ENCODE assay signal across 11 cellular contexts in the genomic region with DNA sequence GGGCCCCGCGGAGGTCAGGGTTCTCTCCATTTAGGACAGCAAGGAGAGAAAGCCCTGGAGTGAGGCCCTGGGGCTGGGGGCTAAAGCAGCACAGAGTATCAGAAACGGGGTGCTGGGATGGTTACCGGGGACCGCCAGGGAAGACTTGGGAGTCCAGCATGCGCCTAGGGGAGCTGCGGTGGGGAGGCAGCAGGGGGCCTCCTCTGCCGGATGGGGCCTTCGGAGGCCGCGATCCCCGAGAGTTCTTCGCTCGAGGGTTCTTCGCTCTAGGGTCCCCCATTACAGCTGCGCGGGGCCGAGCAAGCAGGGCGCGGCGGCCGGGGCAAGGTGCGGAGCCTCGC. TPM values are rescaled to one million over a fixed set of nuclear protein-coding genes. Genes with fewer than 3 reads are reported as not detected.
DNase-seq lines count a peak whose midpoint lies in the region; ATAC-seq, FAIRE-seq and TF ChIP-seq lines count a peak whose summit lies in the region.
"Had no signal": no experiment of that assay in that cellular context is flagged by ENCODE, and none has a peak within 500 bp of the region (broad histone marks: within the 10 kb centered on the region; RNA-seq: fewer than 3 reads in every experiment).

No MANE protein-coding gene starts in this region.

- H3K9me2 ChIP-seq in Karpas-422 (replicated peaks; ENCODE audit: insufficient read depth, low read length) = no peaks in the 10 kb centered on the region

- no peaks in the 10 kb centered on the region for H3K9me3 Mint-ChIP-seq in naive thymus-derived CD4-positive, alpha-beta T cell

- H3K4me3 Mint-ChIP-seq in naive thymus-derived CD4-positive, alpha-beta T cell = peak overlapping the region; percentile 48 to 92 (median 77)

- TF ChIP-seq RAD21 in A549 (conservative IDR thresholded peaks at IDR 0.05 in 1 of 2, IDR thresholded peaks at IDR 0.05 in 1 of 2) = no peak

- FAIRE-seq in A549 (lab: Jason Lieb, UNC) = no peak

- no peak overlapping the region for H2AFZ ChIP-seq in Karpas-422 (ENCODE audit: low read length)

- ATAC-seq in A549 (peak in 1 of 2 experiments; percentile 8; a peak in 2 of 6 replicates), GM21825 (IDR thresholded peaks at IDR 0.05; ENCODE audit: unreplicated experiment) (no peak)
- peak; percentile 24 for ATAC-seq in naive thymus-derived CD4-positive, alpha-beta T cell

- intact Hi-C loops in naive thymus-derived CD4-positive, alpha-beta T cell (cut with micrococcal nuclease) = loop anchor here (1.0 to 10.0 kb wide), 3 partner anchors 90 to 380 kb away; a partner anchor contains a TSS

- H3K27me3 ChIP-seq in naive thymus-derived CD4-positive, alpha-beta T cell (ENCODE audit: control insufficient read depth in 2 of 2, insufficient read depth in 2 of 2, low read length in 2 of 2) = no peaks in the 10 kb centered on the region
- H3K27me3 ChIP-seq in Karpas-422 (ENCODE audit: low read length) = no peaks in the 10 kb centered on the region

- no peak for TF ChIP-seq EP300 in A549 (IDR thresholded peaks at IDR 0.05)

- H3K4me3 ChIP-seq in A549 (peak overlapping the region; percentile 87), HFF-Myc (replicated peaks; ENCODE audit: low read depth, low read length) (peak overlapping the region; percentile 76), Karpas-422 (ENCODE audit: low read length) (no peak overlapping the region)
- H3K4me3 ChIP-seq in naive thymus-derived CD4-positive, alpha-beta T cell (ENCODE audit: low read length) = peak overlapping the region; percentile 48

- H3K4me2 ChIP-seq in A549 (peak overlapping the region; percentile 99), Karpas-422 (ENCODE audit: low read depth, low read length, poor library complexity, severe bottlenecking) (no peak overlapping the region)

- TF ChIP-seq POLR2A in A549 (IDR thresholded peaks at IDR 0.05; ENCODE audit: low read length) = no peak

- H4K20me1 ChIP-seq in Karpas-422 (ENCODE audit: insufficient read depth, low read depth, low read length) = no peaks in the 10 kb centered on the region

- peaks cover 0 to 5% (median 0%) of the 10 kb centered on the region in 3 experiments for H3K36me3 ChIP-seq in naive thymus-derived CD4-positive, alpha-beta T cell (ENCODE audit: control insufficient read depth in 2 of 3, insufficient read depth in 3 of 3, low read length in 3 of 3)
- H3K36me3 ChIP-seq in Karpas-422 (ENCODE audit: insufficient read depth, low read length) = no peaks in the 10 kb centered on the region
- H3K36me3 ChIP-seq: neutrophil had no signal

- peak overlapping the region in 8 of 9 donors; percentile 23 to 81 (median 72) for H3K27ac Mint-ChIP-seq in naive thymus-derived CD4-positive, alpha-beta T cell

- CTCF ChIA-PET in A549 (lab: Yijun Ruan, JAX) = interaction anchor here (1.1 to 1.4 kb wide), 3 partner anchors 105 to 203 kb away, joined by 3 to 5 read pairs (median 4); no protein-coding TSS in a partner anchor
- CTCF ChIA-PET in naive thymus-derived CD4-positive, alpha-beta T cell (lab: Charles Lee) = interaction anchor here (0.6 to 1.0 kb wide), 2 partner anchors 12 to 32 kb away, joined by 3 to 4 read pairs; no protein-coding TSS in a partner anchor

- H3K36me3 Mint-ChIP-seq in naive thymus-derived CD4-positive, alpha-beta T cell = peaks cover 0 to 4% (median 0%) of the 10 kb centered on the region in 5 donors

- POLR2A ChIA-PET in A549 (lab: Yijun Ruan, JAX) = no interaction called here
- POLR2A ChIA-PET in naive thymus-derived CD4-positive, alpha-beta T cell (lab: Charles Lee) = interaction anchor here (0.8 to 4.2 kb wide), 9 partner anchors 13 to 89 kb away, joined by 3 to 21 read pairs (median 4); no protein-coding TSS in a partner anchor

- H3K4me1 ChIP-seq in A549 (peaks cover 8% of the 10 kb centered on the region; the same call in 2 of the 3 replicates), Karpas-422 (ENCODE audit: low read length) (no peaks in the 10 kb centered on the region)
- peaks cover 13 to 39% of the 10 kb centered on the region in 2 donors for H3K4me1 ChIP-seq in naive thymus-derived CD4-positive, alpha-beta T cell (ENCODE audit: control insufficient read depth in 2 of 2, insufficient read depth in 2 of 2, low read length in 2 of 2)

- 72% methylated on average over 24 of the region's 24 CpGs for WGBS in A549 (ENCODE audit: missing lambda C conversion rate)

- H3K27ac ChIP-seq in A549 (peak overlapping the region; percentile 92 to 93), cingulate gyrus (ENCODE audit: low read depth, low read length) (peak overlapping the region; percentile 47), Karpas-422 (ENCODE audit: low read length) (no peak overlapping the region)
- H3K27ac ChIP-seq in naive thymus-derived CD4-positive, alpha-beta T cell (ENCODE audit: low read depth, low read length) = peak overlapping the region; percentile 70
- H3K27ac ChIP-seq: neutrophil had no signal

- H3K27me3 Mint-ChIP-seq in naive thymus-derived CD4-positive, alpha-beta T cell = peaks cover 0 to 42% (median 0%) of the 10 kb centered on the region in 5 donors

- no peak overlapping the region for H3K9ac ChIP-seq in Karpas-422 (ENCODE audit: low read length)

- no peaks in the 10 kb centered on the region for H3K9me3 ChIP-seq in A549
- no peaks in the 10 kb centered on the region for H3K9me3 ChIP-seq in naive thymus-derived CD4-positive, alpha-beta T cell (ENCODE audit: control insufficient read depth in 2 of 3, low read length in 3 of 3)
- no peaks in the 10 kb centered on the region for H3K9me3 ChIP-seq in Karpas-422 (ENCODE audit: low read length)
- H3K9me3 ChIP-seq: neutrophil had no signal

- H3K4me1 Mint-ChIP-seq in naive thymus-derived CD4-positive, alpha-beta T cell = peaks cover 24 to 39% (median 33%) of the 10 kb centered on the region in 7 donors

- H3K79me2 ChIP-seq in Karpas-422 (ENCODE audit: low read length) = no peaks in the 10 kb centered on the region

- DNase-seq in A549 (ENCODE audit: low read depth in 1 of 2, low spot score in 1 of 2) (no peak), HFF-Myc (ENCODE audit: extremely low read depth, low read depth) (no peak), NCI-H1105 (lab: John Stamatoyannopoulos, UW) (no peak), Karpas-422 (no peak), amygdala (lab: John Stamatoyannopoulos, UW) (no peak)
- DNase-seq in naive thymus-derived CD4-positive, alpha-beta T cell = no peak
- DNase-seq: cerebellar nuclear complex had no signal

- TF ChIP-seq CTCF in A549 (IDR thresholded peaks at IDR 0.05) = no peak
- TF ChIP-seq CTCF in HFF-Myc (IDR thresholded peaks at IDR 0.05; ENCODE audit: low read depth, low read length, missing control alignments) = no peak

TF ChIP-seq in A549, 52 proteins besides CTCF, POLR2A, EP300 and RAD21:
- TF ChIP-seq, protein P1, sequence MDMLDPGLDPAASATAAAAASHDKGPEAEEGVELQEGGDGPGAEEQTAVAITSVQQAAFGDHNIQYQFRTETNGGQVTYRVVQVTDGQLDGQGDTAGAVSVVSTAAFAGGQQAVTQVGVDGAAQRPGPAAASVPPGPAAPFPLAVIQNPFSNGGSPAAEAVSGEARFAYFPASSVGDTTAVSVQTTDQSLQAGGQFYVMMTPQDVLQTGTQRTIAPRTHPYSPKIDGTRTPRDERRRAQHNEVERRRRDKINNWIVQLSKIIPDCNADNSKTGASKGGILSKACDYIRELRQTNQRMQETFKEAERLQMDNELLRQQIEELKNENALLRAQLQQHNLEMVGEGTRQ (IDR thresholded peaks at IDR 0.05) = no peak
- TF ChIP-seq RCOR1 (IDR thresholded peaks at IDR 0.05; ENCODE audit: low read depth, low read length) (no peak), KDM1A (IDR thresholded peaks at IDR 0.05; ENCODE audit: low read depth) (no peak), GATA3 (IDR thresholded peaks at IDR 0.05; ENCODE audit: borderline replicate concordance) (no peak), EHMT2 (IDR thresholded peaks at IDR 0.05; ENCODE audit: low read depth) (no peak), RNF2 (IDR thresholded peaks at IDR 0.05; ENCODE audit: borderline replicate concordance, low read depth) (no peak), CHD2 (IDR thresholded peaks at IDR 0.05; ENCODE audit: low read length, partially characterized antibody) (no peak), FOSB (CRISPR knock-in tag; IDR thresholded peaks at IDR 0.05) (no peak), BHLHE40 (IDR thresholded peaks at IDR 0.05; ENCODE audit: low read depth, low read length) (no peak)
- TF ChIP-seq, protein P2, sequence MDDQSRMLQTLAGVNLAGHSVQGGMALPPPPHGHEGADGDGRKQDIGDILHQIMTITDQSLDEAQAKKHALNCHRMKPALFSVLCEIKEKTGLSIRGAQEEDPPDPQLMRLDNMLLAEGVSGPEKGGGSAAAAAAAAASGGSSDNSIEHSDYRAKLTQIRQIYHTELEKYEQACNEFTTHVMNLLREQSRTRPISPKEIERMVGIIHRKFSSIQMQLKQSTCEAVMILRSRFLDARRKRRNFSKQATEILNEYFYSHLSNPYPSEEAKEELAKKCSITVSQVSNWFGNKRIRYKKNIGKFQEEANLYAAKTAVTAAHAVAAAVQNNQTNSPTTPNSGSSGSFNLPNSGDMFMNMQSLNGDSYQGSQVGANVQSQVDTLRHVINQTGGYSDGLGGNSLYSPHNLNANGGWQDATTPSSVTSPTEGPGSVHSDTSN (IDR thresholded peaks at IDR 0.05) = no peak
- TF ChIP-seq, protein P3, sequence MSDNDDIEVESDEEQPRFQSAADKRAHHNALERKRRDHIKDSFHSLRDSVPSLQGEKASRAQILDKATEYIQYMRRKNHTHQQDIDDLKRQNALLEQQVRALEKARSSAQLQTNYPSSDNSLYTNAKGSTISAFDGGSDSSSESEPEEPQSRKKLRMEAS (IDR thresholded peaks at IDR 0.05) = no peak

RNA-seq across cellular contexts. Expression of a gene that starts 0.5 kb away (rescaled TPM):
- polyA plus RNA-seq in A549 (2011; rRNA removed) = 10.9 and 11.4 TPM in 2 replicates
- polyA plus RNA-seq in A549 (2012; cell fraction: cytosol; rRNA removed) = 17.6 and 19.7 TPM in 2 replicates
- 28.2 and 29.7 TPM in 2 replicates for polyA plus RNA-seq in A549 (2012; cell fraction: nucleus; rRNA removed)
- polyA plus RNA-seq in A549 (2017; fragmentation: RNase III; extraction: RNeasy Plus Mini Kit Qiagen cat#74134 plus additional on column Dnase treatment) = 12.2 to 14.6 TPM (median 12.6 TPM) in 3 replicates
- 13.4 and 16.5 TPM in 2 replicates for polyA minus RNA-seq in A549 (2011; rRNA and poly(A)+ RNA removed)
- total RNA-seq in naive thymus-derived CD4-positive, alpha-beta T cell = 100 to 1,000 TPM in 3 of 5 experiments, 10 to 100 TPM in 1, 1 to 10 TPM in 1; 7.7 to 139 (median 110) TPM
- polyA plus RNA-seq in naive thymus-derived CD4-positive, alpha-beta T cell = 100 to 1,000 TPM in 1 of 2 donors, 10 to 100 TPM in 1; 59.7 to 113 TPM
- total RNA-seq in Karpas-422 (2014; rRNA removed; shearing (Covaris generic); ENCODE audit: low replicate concordance) = not detected in 2 replicates

RNA-seq across cellular contexts. Expression of a gene that starts 36.8 kb away (rescaled TPM):
- not detected in 2 replicates for polyA plus RNA-seq in A549 (2011; rRNA removed)
- not detected in 2 replicates for polyA plus RNA-seq in A549 (2012; cell fraction: cytosol; rRNA removed)
- not detected in 2 replicates for polyA plus RNA-seq in A549 (2012; cell fraction: nucleus; rRNA removed)
- polyA plus RNA-seq in A549 (2017; fragmentation: RNase III; extraction: RNeasy Plus Mini Kit Qiagen cat#74134 plus additional on column Dnase treatment) = not detected in 3 replicates
- polyA minus RNA-seq in A549 (2011; rRNA and poly(A)+ RNA removed) = not detected in 2 replicates
- total RNA-seq in naive thymus-derived CD4-positive, alpha-beta T cell = not detected
- not detected for polyA plus RNA-seq in naive thymus-derived CD4-positive, alpha-beta T cell
- not detected in 2 replicates for total RNA-seq in Karpas-422 (2014; rRNA removed; shearing (Covaris generic); ENCODE audit: low replicate concordance)
- total RNA-seq: Daoy had no signal
